Comparison of ENCODE assay signal across 21 cellular contexts in genomic region chrX:134732152-134732551, GRCh38.
"Had no signal": no experiment of that assay in that cellular context is flagged by ENCODE, and none has a peak within 500 bp of the region (broad histone marks: within the 10 kb centered on the region; RNA-seq: fewer than 3 reads in every experiment).

No MANE protein-coding gene starts in this region.

- H3K9me3 ChIP-seq: left ventricle myocardium inferior, lower lobe of right lung, ovary, right atrium auricular region, thyroid gland had no signal

- H3K4me1 Mint-ChIP-seq: immature natural killer cell; memory B cell; naive thymus-derived CD8-positive, alpha-beta T cell had no signal

- H3K4me3 ChIP-seq: coronary artery, left ventricle myocardium inferior, lower lobe of right lung, neural progenitor cell, ovary, right atrium auricular region, thyroid gland had no signal

- H3K27ac ChIP-seq: coronary artery, foreskin keratinocyte, left ventricle myocardium inferior, lower lobe of right lung, neural progenitor cell, ovary, right atrium auricular region, thyroid gland had no signal

- H3K9me3 Mint-ChIP-seq: immature natural killer cell; memory B cell; naive thymus-derived CD8-positive, alpha-beta T cell; neural progenitor cell had no signal

- H3K36me3 Mint-ChIP-seq: immature natural killer cell; memory B cell; naive thymus-derived CD8-positive, alpha-beta T cell; neural progenitor cell; type B pancreatic cell had no signal

- H3K4me1 ChIP-seq: foreskin keratinocyte, lower lobe of right lung, right atrium auricular region, thyroid gland had no signal

- H3K27ac Mint-ChIP-seq: endodermal cell; immature natural killer cell; memory B cell; naive thymus-derived CD8-positive, alpha-beta T cell; neural progenitor cell; type B pancreatic cell had no signal

- H3K27me3 ChIP-seq: foreskin keratinocyte, neural progenitor cell, ovary, right atrium auricular region, thyroid gland had no signal

- H3K36me3 ChIP-seq: left ventricle myocardium inferior, lower lobe of right lung, neural progenitor cell, ovary, right atrium auricular region, thyroid gland had no signal

- H3K4me3 Mint-ChIP-seq: endodermal cell; immature natural killer cell; memory B cell; naive thymus-derived CD8-positive, alpha-beta T cell; neural progenitor cell; type B pancreatic cell had no signal

- DNase-seq: effector CD4-positive, alpha-beta T cell; endodermal cell; erythroblast; foreskin keratinocyte; immature natural killer cell; kidney; left cardiac atrium; left ventricle myocardium inferior; lower lobe of right lung; midbrain; naive thymus-derived CD8-positive, alpha-beta T cell; nucleus accumbens; ovary; small intestine; stimulated activated naive CD4-positive, alpha-beta T cell; thyroid gland had no signal

- H3K27me3 Mint-ChIP-seq: memory B cell; naive thymus-derived CD8-positive, alpha-beta T cell; type B pancreatic cell had no signal
